ENCODE assay signal across 8 cellular contexts in genomic region chrX:140762061-140762460, GRCh38. TPM values are rescaled to one million over a fixed set of nuclear protein-coding genes. Genes with fewer than 3 reads are reported as not detected.
DNase-seq lines count a peak whose midpoint lies in the region; ATAC-seq and TF ChIP-seq lines count a peak whose summit lies in the region.

No MANE protein-coding gene starts in this region.

- CTCF ChIA-PET in activated CD4-positive, alpha-beta T cell treated with anti-CD3 and anti-CD28 coated beads for 36 hours (lab: Charles Lee): interaction anchor here (0.9 to 1.5 kb wide), 5 partner anchors 10 to 516 kb away, joined by 3 to 11 read pairs (median 3); no protein-coding TSS in a partner anchor

- no peak overlapping the region for H3K27ac Mint-ChIP-seq in activated CD4-positive, alpha-beta T cell treated with anti-CD3 and anti-CD28 coated beads for 36 hours
- peak overlapping the region; percentile 32 for H3K27ac Mint-ChIP-seq in T-helper 17 cell
- H3K27ac Mint-ChIP-seq in nephron progenitor cell: no peak overlapping the region

- peak; percentile 64 for TF ChIP-seq CTCF in nephron progenitor cell (IDR thresholded peaks at IDR 0.05)

- H3K27me3 Mint-ChIP-seq in activated CD4-positive, alpha-beta T cell treated with anti-CD3 and anti-CD28 coated beads for 36 hours: peaks cover 6% of the 10 kb centered on the region
- H3K27me3 Mint-ChIP-seq in T-helper 17 cell (peaks cover 7% of the 10 kb centered on the region), nephron progenitor cell (ENCODE audit: low read depth, poor library complexity) (peaks cover 7% of the 10 kb centered on the region)

- intact Hi-C loops in activated CD4-positive, alpha-beta T cell treated with anti-CD3 and anti-CD28 coated beads for 36 hours (cut with DNase I, micrococcal nuclease): loop anchor here in 1 of 2 experiments (10.0 kb wide), 1 partner anchor 513 kb away; no protein-coding TSS in a partner anchor

- peak; percentile 55 for DNase-seq in activated CD4-positive, alpha-beta T cell treated with anti-CD3 and anti-CD28 coated beads for 36 hours
- no peak for DNase-seq in activated CD4-positive, alpha-beta T cell treated with anti-CD3 and anti-CD28 coated beads, Interleukin-2, amount 50 U/mL, for 4 hours
- DNase-seq in Jurkat, Clone E6-1 (ENCODE audit: low read depth, low spot score): peak; percentile 63
- peak in 1 of 3 donors; percentile 17 for DNase-seq in T-helper 17 cell
- peak; percentile 65 for DNase-seq in fibroblast of gingiva (ENCODE audit: low read depth)
- DNase-seq in nephron progenitor cell: peak; percentile 49
- DNase-seq in activated gamma-delta T cell (lab: John Stamatoyannopoulos, UW): no peak

- H3K4me3 ChIP-seq in Jurkat, Clone E6-1 (ENCODE audit: low read length): no peak overlapping the region

- H3K9me3 ChIP-seq in T-helper 17 cell (ENCODE audit: control insufficient read depth, low read length, poor library complexity, severe bottlenecking): no peaks in the 10 kb centered on the region

- H3K4me3 Mint-ChIP-seq in activated CD4-positive, alpha-beta T cell treated with anti-CD3 and anti-CD28 coated beads for 36 hours: no peak overlapping the region
- no peak overlapping the region for H3K4me3 Mint-ChIP-seq in T-helper 17 cell
- H3K4me3 Mint-ChIP-seq in nephron progenitor cell: peak overlapping the region; percentile 2

- ATAC-seq in activated CD4-positive, alpha-beta T cell treated with anti-CD3 and anti-CD28 coated beads for 36 hours: peak; percentile 53
- ATAC-seq in GM21447 (IDR thresholded peaks at IDR 0.05; ENCODE audit: unreplicated experiment) (peak; percentile 83), T-helper 17 cell (peak; percentile 54)

- no peaks in the 10 kb centered on the region for H3K36me3 Mint-ChIP-seq in activated CD4-positive, alpha-beta T cell treated with anti-CD3 and anti-CD28 coated beads for 36 hours (ENCODE audit: low read depth)
- H3K36me3 Mint-ChIP-seq in T-helper 17 cell (ENCODE audit: low read depth): no peaks in the 10 kb centered on the region
- peaks cover 4% of the 10 kb centered on the region for H3K36me3 Mint-ChIP-seq in nephron progenitor cell (ENCODE audit: low read depth)

- H3K4me1 Mint-ChIP-seq in activated CD4-positive, alpha-beta T cell treated with anti-CD3 and anti-CD28 coated beads for 36 hours: peaks cover 12% of the 10 kb centered on the region
- H3K4me1 Mint-ChIP-seq in T-helper 17 cell (peaks cover 2% of the 10 kb centered on the region), nephron progenitor cell (peaks cover 30% of the 10 kb centered on the region)

- POLR2A ChIA-PET in activated CD4-positive, alpha-beta T cell treated with anti-CD3 and anti-CD28 coated beads for 36 hours (lab: Charles Lee): no interaction called here

- no peaks in the 10 kb centered on the region for H3K9me3 Mint-ChIP-seq in activated CD4-positive, alpha-beta T cell treated with anti-CD3 and anti-CD28 coated beads for 36 hours (ENCODE audit: low read depth)
- H3K9me3 Mint-ChIP-seq in nephron progenitor cell: peaks cover 18% of the 10 kb centered on the region

RNA-seq across cellular contexts. Expression of gene LINC00632, which starts 52.5 kb away (rescaled TPM):
- total RNA-seq in activated CD4-positive, alpha-beta T cell treated with anti-CD3 and anti-CD28 coated beads for 36 hours: 1 to 10 TPM in 1 of 2 experiments, under 1 TPM in 1; 0.62 to 1.3 TPM
- polyA plus RNA-seq in Jurkat, Clone E6-1 (2012; ENCODE audit: insufficient read depth, insufficient read length): not detected
- total RNA-seq in T-helper 17 cell: 10 to 100 TPM in 1 of 2 donors, 1 to 10 TPM in 1; 4.7 to 23.9 TPM

Comparison
In these comparisons a context has a peak if more than half of its experiments do, and no peak if none do; other contexts are left out.
1. DNase-seq: peak in activated CD4-positive, alpha-beta T cell treated with anti-CD3 and anti-CD28 coated beads for 36 hours (single experiment), Jurkat, Clone E6-1 (single experiment), fibroblast of gingiva (single experiment) and nephron progenitor cell (single experiment); none in activated CD4-positive, alpha-beta T cell treated with anti-CD3 and anti-CD28 coated beads, Interleukin-2, amount 50 U/mL, for 4 hours (0 of 2) and activated gamma-delta T cell (single experiment).
2. Peak in every context shown above with its lines, with median percentiles within 50 percentile points of each other: ATAC-seq.